ENCODE assay signal across 8 cellular contexts in genomic region chr2:96536445-96537065, GRCh38. TPM values are rescaled to one million over a fixed set of nuclear protein-coding genes. Genes with fewer than 3 reads are reported as not detected.
DNase-seq lines count a peak whose midpoint lies in the region; ATAC-seq, FAIRE-seq and TF ChIP-seq lines count a peak whose summit lies in the region.

ARID5A (plus strand) TSS chr2:96536752; CDS start chr2:96536827, 75 bp downstream.

- ATAC-seq in GM18909 (IDR thresholded peaks at IDR 0.05; ENCODE audit: poor library complexity, unreplicated experiment) (peak; percentile 57), HG03175 (IDR thresholded peaks at IDR 0.05; ENCODE audit: unreplicated experiment) (peak; percentile 52)

- H3K36me3 ChIP-seq in keratinocyte (ENCODE audit: control insufficient read depth in 2 of 2, extremely low read depth in 1 of 2, insufficient read depth in 2 of 2, low read length in 2 of 2) = no peaks in the 10 kb centered on the region

- DNase-seq in AG09309 (ENCODE audit: low read depth) = no peak
- peak; percentile 73 for DNase-seq in NCI-H2227 treated with DMSO at 0.1 percent for 48 hours (lab: John Stamatoyannopoulos, UW)
- peak; percentile 81 to 93 (median 88) for DNase-seq in activated CD4-positive, CD25-positive, alpha-beta regulatory T cell (lab: John Stamatoyannopoulos, UW)
- peak in 59 of 61 donors; percentile 50 to 94 (median 82) for DNase-seq in caudate nucleus (lab: John Stamatoyannopoulos, UW)
- no peak for DNase-seq in keratinocyte (ENCODE audit: low read depth, low spot score)
- peak; percentile 79 to 95 (median 88) for DNase-seq in stimulated activated CD4-positive, alpha-beta T cell treated with anti-CD3 and anti-CD28 coated beads, Interleukin-12 subunit alpha, Interleukin-12 subunit beta, amount 100 ng/mL, for 48 hours (ENCODE audit: low read depth in 2 of 3, low spot score in 1 of 3)

- no peaks in the 10 kb centered on the region for H3K9me1 ChIP-seq in keratinocyte (ENCODE audit: control insufficient read depth, extremely low read depth, insufficient read depth, low read length)

- dilution Hi-C loops in keratinocyte (cut with MboI; ENCODE audit: extremely low pct_ligation_motif_present, low sequenced_read_pairs) = no loop called here

- H3K27ac ChIP-seq in caudate nucleus (ENCODE audit: low read depth, low read length) (peak within 1 kb of the TSS; percentile 93), keratinocyte (ENCODE audit: control insufficient read depth, insufficient read depth, low read length) (no peak within 1 kb of the TSS)

- H3K4me3 ChIP-seq in AG09309 (ENCODE audit: control insufficient read depth, low read depth, low read length) (peak within 1 kb of the TSS; percentile 80), keratinocyte (ENCODE audit: control insufficient read depth in 2 of 3, extremely low read depth in 1 of 3, insufficient read depth in 2 of 3, low read depth in 1 of 3, low read length in 3 of 3) (peak within 1 kb of the TSS; percentile 50 to 78 (median 73))

- no peaks in the 10 kb centered on the region for H4K20me1 ChIP-seq in keratinocyte (ENCODE audit: control insufficient read depth, extremely low read depth, insufficient read depth, low read length)

- peak within 1 kb of the TSS; percentile 56 for H2AFZ ChIP-seq in keratinocyte (ENCODE audit: control insufficient read depth, low read length)

- peaks cover 2% of the 10 kb centered on the region for H3K79me2 ChIP-seq in keratinocyte (ENCODE audit: control insufficient read depth, insufficient read depth, low read length)

- H3K27me3 ChIP-seq in keratinocyte (ENCODE audit: control insufficient read depth, extremely low read depth, insufficient read depth, low read length) = no peaks in the 10 kb centered on the region

- peaks cover 61% of the 10 kb centered on the region for H3K4me1 ChIP-seq in keratinocyte (ENCODE audit: control insufficient read depth, extremely low read depth, insufficient read depth, low read length)

- FAIRE-seq in keratinocyte (lab: Jason Lieb, UNC) = no peak

- TF ChIP-seq CTCF in AG09309 (IDR thresholded peaks at IDR 0.05; ENCODE audit: control insufficient read depth, insufficient read depth, low read depth, low read length, missing control alignments) (peak; percentile 35), keratinocyte (optimal IDR thresholded peaks at IDR 0.05 in 1 of 3, IDR thresholded peaks at IDR 0.05 in 1 of 3, conservative IDR thresholded peaks at IDR 0.05 in 1 of 3; ENCODE audit: extremely low read depth in 1 of 3, insufficient read depth in 2 of 3, low read length in 3 of 3) (peak in 1 of 3 experiments; percentile 11)

- H3K4me2 ChIP-seq in keratinocyte (ENCODE audit: control insufficient read depth, extremely low read depth, insufficient read depth, low read depth, low read length) = peak within 1 kb of the TSS; percentile 68

- peak within 1 kb of the TSS; percentile 76 for H3K9ac ChIP-seq in keratinocyte (ENCODE audit: control insufficient read depth, extremely low read depth, insufficient read depth, low read length)

- no peaks in the 10 kb centered on the region for H3K9me3 ChIP-seq in keratinocyte (ENCODE audit: control insufficient read depth, low read depth, low read length)

RNA-seq across cellular contexts. Expression of gene ARID5A, which starts in this region (rescaled TPM):
- polyA plus RNA-seq in keratinocyte = 1.6 to 2.8 TPM (median 1.9 TPM) in 3 replicates
- polyA plus RNA-seq in keratinocyte (2011; ENCODE audit: low read depth) = 3.4 TPM
- polyA plus RNA-seq in keratinocyte (2011; cell fraction: cytosol; rRNA removed) = 0.98 and 2.6 TPM in 2 replicates
- polyA plus RNA-seq in keratinocyte (2011; cell fraction: nucleus; rRNA removed) = 2.4 and 3.3 TPM in 2 replicates
- 3.0 and 4.9 TPM in 2 replicates for polyA plus RNA-seq in keratinocyte (2012; ENCODE audit: low replicate concordance)
- 0.86 to 4.1 TPM (median 0.93 TPM) in 3 replicates for polyA minus RNA-seq in keratinocyte
- polyA minus RNA-seq in keratinocyte (2011; cell fraction: cytosol; rRNA and poly(A)+ RNA removed) = 3.1 TPM
- polyA minus RNA-seq in keratinocyte (2011; cell fraction: nucleus; rRNA and poly(A)+ RNA removed) = 1.0 and 2.4 TPM in 2 replicates

Comparison
In these comparisons a context has a peak if more than half of its experiments do, and no peak if none do; other contexts are left out.
1. DNase-seq: peak in NCI-H2227 treated with DMSO at 0.1 percent for 48 hours (single experiment), activated CD4-positive, CD25-positive, alpha-beta regulatory T cell (4 of 4), caudate nucleus (59 of 61) and stimulated activated CD4-positive, alpha-beta T cell treated with anti-CD3 and anti-CD28 coated beads, Interleukin-12 subunit alpha, Interleukin-12 subunit beta, amount 100 ng/mL, for 48 hours (3 of 3); none in AG09309 (single experiment) and keratinocyte (single experiment).